ENCODE assay signal across 1 cellular context in genomic region chr2:140580799-140581198, GRCh38.
A peak's percentile ranks its signal among the peaks of the same experiment; 100 is the strongest.
TF ChIP-seq lines count a peak whose summit lies in the region.

No MANE protein-coding gene starts in this region.

TF ChIP-seq in HEK293, 187 proteins besides CTCF, POLR2A, EP300 and RAD21 (continued from another document):
- TF ChIP-seq BCL6B (tag by site-specific recombination; IDR thresholded peaks at IDR 0.05): peak; percentile 63; the same call in 1 of the 2 replicates
- no peak for TF ChIP-seq ZNF398 (tag by site-specific recombination; IDR thresholded peaks at IDR 0.05)
TF ChIP-seq in HEK293: peak in this region for 15.
